In the genomic region with DNA sequence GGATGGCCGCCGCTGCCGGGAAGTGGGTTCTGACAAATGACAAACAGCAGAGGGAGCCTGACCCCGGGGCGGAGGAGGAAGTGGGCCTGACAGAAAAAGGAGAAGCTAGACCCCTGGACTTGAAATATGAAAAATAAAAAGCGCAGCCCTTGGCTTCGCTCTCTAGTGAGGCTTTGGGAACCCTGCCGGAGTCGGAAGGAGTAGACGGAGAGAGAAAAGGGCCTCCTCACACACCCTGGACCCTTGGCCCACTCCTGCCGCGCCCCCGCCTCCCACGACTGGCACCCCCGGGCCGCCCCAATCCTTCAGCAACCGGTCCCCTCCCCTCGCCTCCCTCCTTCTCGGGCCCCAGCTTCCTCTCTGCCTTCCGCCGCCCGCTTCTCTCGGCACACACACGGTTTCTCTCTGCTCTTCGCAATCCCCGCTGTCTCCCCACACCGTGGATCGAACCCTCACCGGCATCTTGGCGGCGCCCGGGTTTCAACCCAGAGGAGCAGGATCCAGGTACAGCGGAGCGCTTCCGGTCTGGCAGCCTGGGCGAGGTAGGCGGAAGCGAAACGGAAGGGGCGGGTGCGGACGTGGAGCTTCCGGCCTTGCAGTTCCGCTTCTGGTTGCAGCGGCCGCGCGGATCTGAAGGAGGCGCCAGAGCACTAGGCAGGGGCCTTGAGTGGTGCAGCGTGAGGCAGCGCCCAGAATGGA, we compare ENCODE assay signal across 8 cellular contexts. TPM values are rescaled to one million over a fixed set of nuclear protein-coding genes. Genes with fewer than 3 reads are reported as not detected.
DNase-seq lines count a peak whose midpoint lies in the region; ATAC-seq and TF ChIP-seq lines count a peak whose summit lies in the region.

A gene (minus strand): TSS at position 539 of the 699 bp plus-strand sequence. CDS start 77 bp downstream, at position 462.

- peak within 1 kb of the TSS; percentile 69 for H3K27ac ChIP-seq in OCI-LY1 (ENCODE audit: low read depth, low read length, poor library complexity, severe bottlenecking)

- H3K4me2 ChIP-seq in OCI-LY1 (ENCODE audit: low read length), result peak within 1 kb of the TSS; percentile 62

- TF ChIP-seq CTCF in OCI-LY1 (IDR thresholded peaks at IDR 0.05; ENCODE audit: low read length) (peak; percentile 69), endothelial cell (IDR thresholded peaks at IDR 0.05; ENCODE audit: unreplicated experiment) (peak; percentile 57)

- peaks cover 13% of the 10 kb centered on the region for H3K27me3 Mint-ChIP-seq in endothelial cell (ENCODE audit: unreplicated experiment)

- H3K79me2 ChIP-seq in OCI-LY1 (ENCODE audit: insufficient read depth, low read length), result peaks cover 24% of the 10 kb centered on the region

- peak; percentile 64 for DNase-seq in DMS 273 treated with DMSO at 0.1 percent for 48 hours (lab: John Stamatoyannopoulos, UW)
- peak; percentile 85 for DNase-seq in HuH-7 (ENCODE audit: low spot score)
- DNase-seq in activated CD8-positive, alpha-beta memory T cell treated with anti-CD3 and anti-CD28 coated beads, Interleukin-2, amount 50 U/mL, for 48 hours, result peak; percentile 95
- DNase-seq in endothelial cell (ENCODE audit: low spot score), result peak; percentile 90
- DNase-seq in midbrain (lab: John Stamatoyannopoulos, UW), result peak; percentile 95
- peak; percentile 84 to 90 for DNase-seq in stimulated activated CD8-positive, alpha-beta memory T cell treated with anti-CD3 and anti-CD28 coated beads, Interleukin-2, amount 100 ng/mL, for 1 hour (ENCODE audit: low read depth in 2 of 2)

- H3K4me1 ChIP-seq in OCI-LY1 (ENCODE audit: insufficient read depth, low read length, severe bottlenecking), result peaks cover 23% of the 10 kb centered on the region

- H3K27ac Mint-ChIP-seq in endothelial cell (ENCODE audit: unreplicated experiment), result peak within 1 kb of the TSS; percentile 98

- peaks cover 30% of the 10 kb centered on the region for H3K36me3 ChIP-seq in OCI-LY1 (ENCODE audit: insufficient read depth, low read length)

- H3F3A ChIP-seq in OCI-LY1 (ENCODE audit: insufficient read depth, low read length), result no peaks in the 10 kb centered on the region

- H3K4me3 Mint-ChIP-seq in endothelial cell (ENCODE audit: unreplicated experiment), result peak within 1 kb of the TSS; percentile 96

- H2AFZ ChIP-seq in OCI-LY1 (ENCODE audit: low read length), result no peak within 1 kb of the TSS

- H3K4me3 ChIP-seq in OCI-LY1 (ENCODE audit: low read depth, low read length, poor library complexity, severe bottlenecking), result peak within 1 kb of the TSS; percentile 64

- ATAC-seq in GM21515 (IDR thresholded peaks at IDR 0.05; ENCODE audit: unreplicated experiment), result peak; percentile 90

- no peaks in the 10 kb centered on the region for H3K27me3 ChIP-seq in OCI-LY1 (ENCODE audit: insufficient read depth, low read length)

- no peaks in the 10 kb centered on the region for H4K20me1 ChIP-seq in OCI-LY1 (ENCODE audit: insufficient read depth, low read length)

- H3K9me3 ChIP-seq in OCI-LY1 (ENCODE audit: low read length), result no peaks in the 10 kb centered on the region

- H3K9ac ChIP-seq in OCI-LY1 (ENCODE audit: low read length), result peak within 1 kb of the TSS; percentile 65

- H3K9me2 ChIP-seq in OCI-LY1 (ENCODE audit: low read depth, low read length), result no peaks in the 10 kb centered on the region

- peaks cover 17% of the 10 kb centered on the region for H3K36me3 Mint-ChIP-seq in endothelial cell (ENCODE audit: low read depth, unreplicated experiment)

- peaks cover 18% of the 10 kb centered on the region for H3K4me1 Mint-ChIP-seq in endothelial cell (ENCODE audit: unreplicated experiment)

- H3K9me3 Mint-ChIP-seq in endothelial cell (ENCODE audit: unreplicated experiment), result no peaks in the 10 kb centered on the region

RNA-seq across cellular contexts. Expression of the gene that starts here (rescaled TPM):
- 230 TPM for total RNA-seq in endothelial cell (ENCODE audit: unreplicated experiment)

Comparison
In these comparisons a context has a peak if more than half of its experiments do, and no peak if none do; other contexts are left out.
1. Peak in every context shown above with its lines: DNase-seq, ATAC-seq, H3K4me3 ChIP-seq and H3K27ac ChIP-seq.